Comparison of ENCODE assay signal across 8 cellular contexts in genomic region chr2:64329848-64330247, GRCh38.
A peak's percentile ranks its signal among the peaks of the same experiment; 100 is the strongest.
DNase-seq lines count a peak whose midpoint lies in the region; ATAC-seq and TF ChIP-seq lines count a peak whose summit lies in the region.
"Had no signal": no experiment of that assay in that cellular context is flagged by ENCODE, and none has a peak within 500 bp of the region (broad histone marks: within the 10 kb centered on the region; RNA-seq: fewer than 3 reads in every experiment).

No MANE protein-coding gene starts in this region.

- no peak for DNase-seq in RWPE1 (ENCODE audit: low spot score)
- peak; percentile 37 for DNase-seq in epithelial cell of esophagus (ENCODE audit: low read depth)
- peak; percentile 34 for DNase-seq in mesenchymal stem cell
- DNase-seq in tibial nerve (ENCODE audit: low spot score in 2 of 2): no peak
- no peak for DNase-seq in GM13976 (ENCODE audit: low spot score)
- no peak for DNase-seq in ecto neural progenitor cell (ENCODE audit: low spot score)
- DNase-seq: stimulated activated naive CD4-positive, alpha-beta T cell had no signal

- peak overlapping the region in 1 of 2 experiments; percentile 1 for H3K18ac ChIP-seq in mesenchymal stem cell (ENCODE audit: low read depth in 1 of 2, low read length in 2 of 2)

- no peak overlapping the region for H3K14ac ChIP-seq in mesenchymal stem cell (ENCODE audit: low read length in 2 of 2)

- ATAC-seq in HG02642 (IDR thresholded peaks at IDR 0.05; ENCODE audit: poor library complexity, unreplicated experiment): no peak

- no peak for TF ChIP-seq POLR2A in tibial nerve (IDR thresholded peaks at IDR 0.05)

- H3K4me3 ChIP-seq in epithelial cell of esophagus (ENCODE audit: low read length): no peak overlapping the region
- peak overlapping the region in 1 of 2 experiments; percentile 9 for H3K4me3 ChIP-seq in mesenchymal stem cell (ENCODE audit: insufficient read depth in 1 of 2, low read depth in 1 of 2, low read length in 2 of 2)
- H3K4me3 ChIP-seq in tibial nerve: no peak overlapping the region

- no peak overlapping the region for H2AK5ac ChIP-seq in mesenchymal stem cell (ENCODE audit: low read length, severe bottlenecking)

- H3K23ac ChIP-seq in mesenchymal stem cell (ENCODE audit: low read length in 2 of 2): no peak overlapping the region

- peak overlapping the region; percentile 66 for H4K8ac ChIP-seq in mesenchymal stem cell (ENCODE audit: low read length)

- no peak overlapping the region for H2AFZ ChIP-seq in mesenchymal stem cell (ENCODE audit: low read depth, low read length)

- TF ChIP-seq CTCF in RWPE1 (conservative IDR thresholded peaks at IDR 0.05; ENCODE audit: low read depth): no peak
- no peak for TF ChIP-seq CTCF in epithelial cell of esophagus (IDR thresholded peaks at IDR 0.05; ENCODE audit: insufficient read depth, low read depth, low read length, missing control alignments)
- TF ChIP-seq CTCF in tibial nerve (IDR thresholded peaks at IDR 0.05): no peak
- no peak for TF ChIP-seq CTCF in GM13976 (IDR thresholded peaks at IDR 0.05; ENCODE audit: borderline replicate concordance, control extremely low read depth, extremely low read depth, insufficient read depth, missing control alignments)

- H3K4me2 ChIP-seq in mesenchymal stem cell (ENCODE audit: low read length, poor library complexity, severe bottlenecking): no peak overlapping the region

- in situ Hi-C loops in GM13976 (cut with MboI; ENCODE audit: low sequenced_read_pairs, unreplicated experiment): loop anchor here (5.0 to 25.0 kb wide), 4 partner anchors 157 to 707 kb away; no protein-coding TSS in a partner anchor

- H3K79me1 ChIP-seq in mesenchymal stem cell (replicated peaks; ENCODE audit: low read length, poor library complexity, severe bottlenecking): no peaks in the 10 kb centered on the region

- no peak overlapping the region for H3K4ac ChIP-seq in mesenchymal stem cell (ENCODE audit: low read depth in 1 of 2, low read length in 2 of 2)

- H2BK5ac ChIP-seq in mesenchymal stem cell (ENCODE audit: low read depth, low read length, poor library complexity, severe bottlenecking): no peak overlapping the region

- POLR2A ChIA-PET in RWPE1 (lab: Yijun Ruan, JAX; ENCODE audit: low non-redundant PET): no interaction called here

- H3K27me3 ChIP-seq in mesenchymal stem cell (ENCODE audit: control insufficient read depth in 1 of 2, insufficient read depth in 1 of 2, low read length in 2 of 2) (no peaks in the 10 kb centered on the region), tibial nerve (no peaks in the 10 kb centered on the region)

- no peak overlapping the region for H4K91ac ChIP-seq in mesenchymal stem cell (ENCODE audit: low read length)

- H3K9me3 ChIP-seq in mesenchymal stem cell (ENCODE audit: control insufficient read depth, low read length) (no peaks in the 10 kb centered on the region), tibial nerve (no peaks in the 10 kb centered on the region)

- no peak overlapping the region for H2BK120ac ChIP-seq in mesenchymal stem cell (ENCODE audit: low read depth, low read length)

- H3K27ac ChIP-seq in RWPE1 (peak overlapping the region; percentile 38), mesenchymal stem cell (ENCODE audit: low read length, poor library complexity, severe bottlenecking) (no peak overlapping the region), tibial nerve (peak overlapping the region; percentile 63 to 92 (median 76))

- peak overlapping the region; percentile 78 for H3K9ac ChIP-seq in mesenchymal stem cell (ENCODE audit: low read length)

- H3K4me1 ChIP-seq in mesenchymal stem cell (ENCODE audit: control insufficient read depth, insufficient read depth, low read depth, low read length) (peaks cover 4% of the 10 kb centered on the region), tibial nerve (peaks cover 0 to 58% (median 36%) of the 10 kb centered on the region in 4 donors)

- peak in 1 of 2 donors; percentile 59 for TF ChIP-seq EP300 in tibial nerve (IDR thresholded peaks at IDR 0.05)

- H3K36me3 ChIP-seq in mesenchymal stem cell (ENCODE audit: control insufficient read depth in 1 of 2, insufficient read depth in 2 of 2, low read depth in 1 of 2, low read length in 2 of 2): no peaks in the 10 kb centered on the region
- no peaks in the 10 kb centered on the region for H3K36me3 ChIP-seq in tibial nerve

- CTCF ChIA-PET in RWPE1 (lab: Yijun Ruan, JAX): interaction anchor here (0.7 to 5.9 kb wide), 10 partner anchors 35 to 280 kb away, joined by 4 to 64 read pairs (median 7); no protein-coding TSS in a partner anchor

- no peak overlapping the region for H2BK15ac ChIP-seq in mesenchymal stem cell (ENCODE audit: low read depth, poor library complexity, severe bottlenecking)

- WGBS in mesenchymal stem cell: 25% methylated on average over 1 of the region's 2 CpGs
- WGBS in tibial nerve, 2 donors: 8 to 13% methylated on average over 2 of the region's 2 CpGs

- H2BK12ac ChIP-seq in mesenchymal stem cell (ENCODE audit: low read length in 2 of 2): no peak overlapping the region

Comparison
In these comparisons a context has a peak if more than half of its experiments do, and no peak if none do; other contexts are left out.
1. DNase-seq: peak in epithelial cell of esophagus (single experiment) and mesenchymal stem cell (single experiment); none in RWPE1 (single experiment), tibial nerve (0 of 2), GM13976 (single experiment) and ecto neural progenitor cell (single experiment).